ENCODE assay signal across 10 cellular contexts in genomic region chr7:99562114-99562784, GRCh38. TPM values are rescaled to one million over a fixed set of nuclear protein-coding genes. Genes with fewer than 3 reads are reported as not detected.
DNase-seq lines count a peak whose midpoint lies in the region; TF ChIP-seq lines count a peak whose summit lies in the region.
"Had no signal": no experiment of that assay in that cellular context is flagged by ENCODE, and none has a peak within 500 bp of the region (broad histone marks: within the 10 kb centered on the region; RNA-seq: fewer than 3 reads in every experiment).

No MANE protein-coding gene starts in this region.

- intact Hi-C loops in MCF 10A (cut with micrococcal nuclease): no loop called here
- intact Hi-C loops in breast epithelium (cut with DNase I; ENCODE audit: low total_unique reads): no loop called here
- intact Hi-C loops in activated T-helper 2 cell treated with anti-CD3 and anti-CD28 coated beads, Interferon-gamma antibody, Interleukin-2, Interleukin-4, amounts not matched to agents 10 μg/mL and 5 μg/mL and 100 μg/mL, durations not matched to agents 14 hours and 24 hours and 36 hours (cut with micrococcal nuclease): no loop called here
- intact Hi-C loops in left ventricle myocardium inferior (cut with micrococcal nuclease): no loop called here
- intact Hi-C loops in tibial artery (cut with DNase I; ENCODE audit: low total_unique reads): no loop called here

- H4K8ac ChIP-seq in mesenchymal stem cell (ENCODE audit: low read length): no peak overlapping the region

- no peak overlapping the region for H2BK15ac ChIP-seq in mesenchymal stem cell (ENCODE audit: low read depth, poor library complexity, severe bottlenecking)

- H3K18ac ChIP-seq in mesenchymal stem cell (ENCODE audit: low read depth in 1 of 2, low read length in 2 of 2): no peak overlapping the region

- peaks cover 3% of the 10 kb centered on the region for H3K79me1 ChIP-seq in mesenchymal stem cell (replicated peaks; ENCODE audit: low read length, poor library complexity, severe bottlenecking)

- H3K27ac Mint-ChIP-seq in MCF 10A (ENCODE audit: low read depth, unreplicated experiment) (peak overlapping the region; percentile 86), type B pancreatic cell (peak overlapping the region; percentile 94)
- H3K27ac Mint-ChIP-seq in activated T-helper 2 cell treated with anti-CD3 and anti-CD28 coated beads, Interferon-gamma antibody, Interleukin-2, Interleukin-4, amounts not matched to agents 10 μg/mL and 5 μg/mL and 100 μg/mL, durations not matched to agents 14 hours and 24 hours and 36 hours: peak overlapping the region; percentile 58

- peak overlapping the region; percentile 88 for H2AK5ac ChIP-seq in mesenchymal stem cell (ENCODE audit: low read length, severe bottlenecking)

- H3K4me3 ChIP-seq in breast epithelium (no peak overlapping the region), mesenchymal stem cell (ENCODE audit: insufficient read depth in 1 of 2, low read depth in 1 of 2, low read length in 2 of 2) (peak overlapping the region in 1 of 2 experiments; percentile 56), left ventricle myocardium inferior (no peak overlapping the region), tibial artery (no peak overlapping the region)

- peak overlapping the region; percentile 59 for H2BK5ac ChIP-seq in mesenchymal stem cell (ENCODE audit: low read depth, low read length, poor library complexity, severe bottlenecking)

- H3K23ac ChIP-seq in mesenchymal stem cell (ENCODE audit: low read length in 2 of 2): no peak overlapping the region

- peak overlapping the region; percentile 100 for H3K9ac ChIP-seq in mesenchymal stem cell (ENCODE audit: low read length)

- H3K9me3 ChIP-seq in breast epithelium (no peaks in the 10 kb centered on the region), mesenchymal stem cell (ENCODE audit: control insufficient read depth, low read length) (no peaks in the 10 kb centered on the region), left ventricle myocardium inferior (replicated peaks) (no peaks in the 10 kb centered on the region), tibial artery (no peaks in the 10 kb centered on the region)

- H3K4ac ChIP-seq in mesenchymal stem cell (ENCODE audit: low read depth in 1 of 2, low read length in 2 of 2): no peak overlapping the region

- H2BK12ac ChIP-seq in mesenchymal stem cell (ENCODE audit: low read length in 2 of 2): peak overlapping the region in 1 of 2 experiments; percentile 90

- H3K36me3 Mint-ChIP-seq in MCF 10A (ENCODE audit: insufficient read depth, unreplicated experiment) (peaks cover 68% of the 10 kb centered on the region), type B pancreatic cell (peaks cover 37% of the 10 kb centered on the region)
- peaks cover 68% of the 10 kb centered on the region for H3K36me3 Mint-ChIP-seq in activated T-helper 2 cell treated with anti-CD3 and anti-CD28 coated beads, Interferon-gamma antibody, Interleukin-2, Interleukin-4, amounts not matched to agents 10 μg/mL and 5 μg/mL and 100 μg/mL, durations not matched to agents 14 hours and 24 hours and 36 hours (ENCODE audit: low read depth)

- peaks cover 42% of the 10 kb centered on the region for H3K4me1 Mint-ChIP-seq in MCF 10A (ENCODE audit: insufficient read depth, unreplicated experiment)
- H3K4me1 Mint-ChIP-seq in activated T-helper 2 cell treated with anti-CD3 and anti-CD28 coated beads, Interferon-gamma antibody, Interleukin-2, Interleukin-4, amounts not matched to agents 10 μg/mL and 5 μg/mL and 100 μg/mL, durations not matched to agents 14 hours and 24 hours and 36 hours (ENCODE audit: low read depth): peaks cover 37% of the 10 kb centered on the region
- H3K4me1 Mint-ChIP-seq in type B pancreatic cell (ENCODE audit: unreplicated experiment): peaks cover 17% of the 10 kb centered on the region

- no peaks in the 10 kb centered on the region for H3K9me3 Mint-ChIP-seq in MCF 10A (ENCODE audit: unreplicated experiment)
- no peaks in the 10 kb centered on the region for H3K9me3 Mint-ChIP-seq in activated T-helper 2 cell treated with anti-CD3 and anti-CD28 coated beads, Interferon-gamma antibody, Interleukin-2, Interleukin-4, amounts not matched to agents 10 μg/mL and 5 μg/mL and 100 μg/mL, durations not matched to agents 14 hours and 24 hours and 36 hours
- no peaks in the 10 kb centered on the region for H3K9me3 Mint-ChIP-seq in type B pancreatic cell

- peaks cover 7% of the 10 kb centered on the region for H3K36me3 ChIP-seq in breast epithelium
- peaks cover 17 to 61% of the 10 kb centered on the region in 2 experiments for H3K36me3 ChIP-seq in mesenchymal stem cell (ENCODE audit: control insufficient read depth in 1 of 2, insufficient read depth in 2 of 2, low read depth in 1 of 2, low read length in 2 of 2)
- peaks cover 69% of the 10 kb centered on the region for H3K36me3 ChIP-seq in left ventricle myocardium inferior
- H3K36me3 ChIP-seq in tibial artery: peaks cover 47 to 70% (median 54%) of the 10 kb centered on the region in 3 donors

- BruUV-seq in MCF 10A (replicated peaks; lab: Mats Ljungman, UMichigan): no TSS peak

- 51% methylated on average over 6 of the region's 9 CpGs for WGBS in mesenchymal stem cell

- no peak overlapping the region for H2AFZ ChIP-seq in mesenchymal stem cell (ENCODE audit: low read depth, low read length)

- no peak overlapping the region for H2BK120ac ChIP-seq in mesenchymal stem cell (ENCODE audit: low read depth, low read length)

- peaks cover 3 to 12% of the 10 kb centered on the region in 2 donors for H3K4me1 ChIP-seq in breast epithelium
- peaks cover 14% of the 10 kb centered on the region for H3K4me1 ChIP-seq in mesenchymal stem cell (ENCODE audit: control insufficient read depth, insufficient read depth, low read depth, low read length)
- H3K4me1 ChIP-seq in left ventricle myocardium inferior: peaks cover 56% of the 10 kb centered on the region
- peaks cover 0 to 31% (median 18%) of the 10 kb centered on the region in 4 donors for H3K4me1 ChIP-seq in tibial artery

- DNase-seq in MCF 10A (ENCODE audit: unreplicated experiment) (no peak), breast epithelium (ENCODE audit: low spot score in 2 of 2) (no peak), mesenchymal stem cell (no peak), type B pancreatic cell (ENCODE audit: extremely low spot score, unreplicated experiment) (no peak), left ventricle myocardium inferior (no peak), tibial artery (no peak)
- no peak for DNase-seq in activated T-helper 2 cell treated with anti-CD3 and anti-CD28 coated beads, Interferon-gamma antibody, Interleukin-2, Interleukin-4, amounts not matched to agents 10 μg/mL and 5 μg/mL and 100 μg/mL, durations not matched to agents 14 hours and 24 hours and 36 hours (ENCODE audit: low spot score)
- DNase-seq in stimulated activated naive CD4-positive, alpha-beta T cell treated with Interleukin-2 at 50 U/mL for 16 hours (lab: John Stamatoyannopoulos, UW): no peak
- DNase-seq: AML-193, occipital lobe had no signal

- H3K27me3 Mint-ChIP-seq in MCF 10A (ENCODE audit: insufficient read depth, unreplicated experiment) (no peaks in the 10 kb centered on the region), type B pancreatic cell (no peaks in the 10 kb centered on the region)
- H3K27me3 Mint-ChIP-seq in activated T-helper 2 cell treated with anti-CD3 and anti-CD28 coated beads, Interferon-gamma antibody, Interleukin-2, Interleukin-4, amounts not matched to agents 10 μg/mL and 5 μg/mL and 100 μg/mL, durations not matched to agents 14 hours and 24 hours and 36 hours (ENCODE audit: low read depth): no peaks in the 10 kb centered on the region

- CTCF ChIA-PET in MCF 10A (lab: Yijun Ruan, JAX): no interaction called here

- TF ChIP-seq CTCF in MCF 10A (IDR thresholded peaks at IDR 0.05; ENCODE audit: unreplicated experiment) (no peak), breast epithelium (IDR thresholded peaks at IDR 0.05) (no peak), type B pancreatic cell (conservative IDR thresholded peaks at IDR 0.05) (no peak), left ventricle myocardium inferior (IDR thresholded peaks at IDR 0.05; ENCODE audit: borderline replicate concordance) (no peak), tibial artery (IDR thresholded peaks at IDR 0.05) (no peak)

- no peak overlapping the region for H4K91ac ChIP-seq in mesenchymal stem cell (ENCODE audit: low read length)

- no peak for TF ChIP-seq POLR2A in breast epithelium (IDR thresholded peaks at IDR 0.05)

- H3K27ac ChIP-seq in breast epithelium: no peak overlapping the region
- peak overlapping the region; percentile 96 for H3K27ac ChIP-seq in mesenchymal stem cell (ENCODE audit: low read length, poor library complexity, severe bottlenecking)
- no peak overlapping the region for H3K27ac ChIP-seq in left ventricle myocardium inferior (replicated peaks)
- no peak overlapping the region for H3K27ac ChIP-seq in tibial artery

- H3K4me3 Mint-ChIP-seq in MCF 10A (ENCODE audit: unreplicated experiment): peak overlapping the region; percentile 85
- no peak overlapping the region for H3K4me3 Mint-ChIP-seq in activated T-helper 2 cell treated with anti-CD3 and anti-CD28 coated beads, Interferon-gamma antibody, Interleukin-2, Interleukin-4, amounts not matched to agents 10 μg/mL and 5 μg/mL and 100 μg/mL, durations not matched to agents 14 hours and 24 hours and 36 hours (ENCODE audit: low read depth)
- H3K4me3 Mint-ChIP-seq in type B pancreatic cell: peak overlapping the region; percentile 47

- H3K27me3 ChIP-seq in breast epithelium (no peaks in the 10 kb centered on the region), mesenchymal stem cell (ENCODE audit: control insufficient read depth in 1 of 2, insufficient read depth in 1 of 2, low read length in 2 of 2) (no peaks in the 10 kb centered on the region), left ventricle myocardium inferior (ENCODE audit: low read depth) (no peaks in the 10 kb centered on the region), tibial artery (no peaks in the 10 kb centered on the region)

- H3K14ac ChIP-seq in mesenchymal stem cell (ENCODE audit: low read length in 2 of 2): no peak overlapping the region

- H3K4me2 ChIP-seq in mesenchymal stem cell (ENCODE audit: low read length, poor library complexity, severe bottlenecking): peak overlapping the region; percentile 36

- POLR2A ChIA-PET in MCF 10A (lab: Yijun Ruan, JAX): interaction anchor here (0.6 to 2.0 kb wide), 15 partner anchors 10 to 1050 kb away, joined by 3 to 10 read pairs (median 5); partner anchors contain the start of genes FAM200A, ZKSCAN5, ZNF394 and ZSCAN25

RNA-seq across cellular contexts. Expression of gene ZNF655, which starts 3.8 kb away (rescaled TPM):
- total RNA-seq in MCF 10A (2022) (85.2 and 89.9 TPM in 2 replicates), breast epithelium (100 to 1,000 TPM; 100 to 129 (median 110) TPM), type B pancreatic cell (ENCODE audit: low replicate concordance) (69.2 and 89.1 TPM in 2 replicates), left ventricle myocardium inferior (26.1 TPM)
- total RNA-seq in activated T-helper 2 cell treated with anti-CD3 and anti-CD28 coated beads, Interferon-gamma antibody, Interleukin-2, Interleukin-4, amounts not matched to agents 10 μg/mL and 5 μg/mL and 100 μg/mL, durations not matched to agents 14 hours and 24 hours and 36 hours: 68.3 and 72.8 TPM in 2 replicates
- polyA plus RNA-seq in mesenchymal stem cell (2013, experiment 1 of 2): 38.0 TPM
- polyA plus RNA-seq in mesenchymal stem cell (2013, experiment 2 of 2): 38.7 TPM

RNA-seq across cellular contexts. Expression of gene FAM200A, which starts 10.3 kb away (rescaled TPM):
- total RNA-seq in MCF 10A (2022) (6.1 and 7.4 TPM in 2 replicates), breast epithelium (10 to 100 TPM in 1 of 3 donors, 1 to 10 TPM in 2; 2.6 to 10.2 (median 5.6) TPM), type B pancreatic cell (ENCODE audit: low replicate concordance) (10.2 and 10.8 TPM in 2 replicates), left ventricle myocardium inferior (6.4 TPM)
- 5.2 and 5.6 TPM in 2 replicates for total RNA-seq in activated T-helper 2 cell treated with anti-CD3 and anti-CD28 coated beads, Interferon-gamma antibody, Interleukin-2, Interleukin-4, amounts not matched to agents 10 μg/mL and 5 μg/mL and 100 μg/mL, durations not matched to agents 14 hours and 24 hours and 36 hours
- 3.8 TPM for polyA plus RNA-seq in mesenchymal stem cell (2013, experiment 1 of 2)
- polyA plus RNA-seq in mesenchymal stem cell (2013, experiment 2 of 2): 4.1 TPM

RNA-seq across cellular contexts. Expression of gene TMEM225B, which starts 35.8 kb away (rescaled TPM):
- total RNA-seq in MCF 10A (2022) (0.70 and 0.96 TPM in 2 replicates), breast epithelium (1 to 10 TPM; 1.0 to 4.5 (median 2.0) TPM), type B pancreatic cell (ENCODE audit: low replicate concordance) (0.36 and 0.82 TPM in 2 replicates), left ventricle myocardium inferior (not detected)
- 1.3 and 1.9 TPM in 2 replicates for total RNA-seq in activated T-helper 2 cell treated with anti-CD3 and anti-CD28 coated beads, Interferon-gamma antibody, Interleukin-2, Interleukin-4, amounts not matched to agents 10 μg/mL and 5 μg/mL and 100 μg/mL, durations not matched to agents 14 hours and 24 hours and 36 hours
- polyA plus RNA-seq in mesenchymal stem cell (2013, experiment 1 of 2): 0.21 TPM
- 0.16 TPM for polyA plus RNA-seq in mesenchymal stem cell (2013, experiment 2 of 2)
- total RNA-seq: occipital lobe had no signal

RNA-seq across cellular contexts. Expression of gene ZSCAN25, which starts 54.5 kb away (rescaled TPM):
- total RNA-seq in MCF 10A (2022) (17.6 and 20.9 TPM in 2 replicates), breast epithelium (10 to 100 TPM; 15.2 to 23.6 (median 18.4) TPM), type B pancreatic cell (ENCODE audit: low replicate concordance) (22.9 and 25.4 TPM in 2 replicates), left ventricle myocardium inferior (9.0 TPM)
- total RNA-seq in activated T-helper 2 cell treated with anti-CD3 and anti-CD28 coated beads, Interferon-gamma antibody, Interleukin-2, Interleukin-4, amounts not matched to agents 10 μg/mL and 5 μg/mL and 100 μg/mL, durations not matched to agents 14 hours and 24 hours and 36 hours: 31.2 and 31.7 TPM in 2 replicates
- 4.0 TPM for polyA plus RNA-seq in mesenchymal stem cell (2013, experiment 1 of 2)
- polyA plus RNA-seq in mesenchymal stem cell (2013, experiment 2 of 2): 3.9 TPM

RNA-seq across cellular contexts. Expression of gene ZKSCAN5, which starts 57.8 kb away (rescaled TPM):
- total RNA-seq in MCF 10A (2022): 13.6 and 16.2 TPM in 2 replicates
- total RNA-seq in breast epithelium: 10 to 100 TPM in 1 of 3 donors, 1 to 10 TPM in 2; 7.5 to 11.0 (median 8.0) TPM
- total RNA-seq in activated T-helper 2 cell treated with anti-CD3 and anti-CD28 coated beads, Interferon-gamma antibody, Interleukin-2, Interleukin-4, amounts not matched to agents 10 μg/mL and 5 μg/mL and 100 μg/mL, durations not matched to agents 14 hours and 24 hours and 36 hours: 8.2 and 8.4 TPM in 2 replicates
- 7.6 TPM for polyA plus RNA-seq in mesenchymal stem cell (2013, experiment 1 of 2)
- polyA plus RNA-seq in mesenchymal stem cell (2013, experiment 2 of 2): 8.2 TPM
- 9.2 and 14.0 TPM in 2 replicates for total RNA-seq in type B pancreatic cell (ENCODE audit: low replicate concordance)
- 6.0 TPM for total RNA-seq in left ventricle myocardium inferior
